ENCODE assay signal across 1 cellular context in the genomic region with DNA sequence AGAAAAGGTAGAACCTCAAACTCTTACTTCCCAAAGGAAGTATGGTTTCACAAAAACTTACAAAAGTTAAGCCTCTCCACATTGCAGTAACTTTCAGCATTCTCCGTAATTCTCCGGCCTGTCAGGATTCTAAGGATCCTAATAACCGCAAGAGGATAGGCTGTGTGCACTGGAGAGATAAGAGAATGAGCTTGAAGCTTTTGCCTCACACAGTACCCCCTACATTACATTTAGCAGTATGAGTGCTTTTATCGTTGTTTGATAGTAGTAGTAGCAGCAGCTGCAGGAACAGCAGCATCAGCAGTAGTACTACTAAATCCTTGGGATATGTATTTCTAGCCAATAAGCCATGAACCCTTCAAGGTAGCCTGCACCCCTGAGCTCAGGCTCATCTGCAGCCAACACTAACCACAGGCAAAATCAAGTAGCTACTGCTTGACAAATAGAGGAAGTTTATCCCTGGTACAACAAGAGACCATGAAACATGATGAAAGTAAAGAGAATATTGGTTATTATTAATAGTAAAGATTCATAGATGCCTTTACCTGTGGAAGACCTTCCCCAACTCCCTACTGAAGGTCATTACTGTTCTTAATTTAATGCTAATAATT.
TF ChIP-seq lines count a peak whose summit lies in the region.

No MANE protein-coding gene starts in this region.

TF ChIP-seq in K562, 482 proteins besides CTCF, POLR2A, EP300 and RAD21 (continued from another document and continues in another):
- TF ChIP-seq HES1 (IDR thresholded peaks at IDR 0.05; ENCODE audit: low read depth) (peak; percentile 71), CAMTA2 (CRISPR knock-in tag; conservative IDR thresholded peaks at IDR 0.05) (no peak), ZNF175 (CRISPR knock-in tag; IDR thresholded peaks at IDR 0.05; ENCODE audit: low read depth) (peak; percentile 74; the same call in 1 of the 2 replicates), SUPT5H (IDR thresholded peaks at IDR 0.05) (no peak), DNMT1 (IDR thresholded peaks at IDR 0.05) (no peak), ZBTB7A (IDR thresholded peaks at IDR 0.05; ENCODE audit: borderline replicate concordance, control insufficient read depth, low read depth, low read length) (no peak), EZH2 (IDR thresholded peaks at IDR 0.05; ENCODE audit: borderline replicate concordance, low read depth, low read length) (no peak), HNRNPH1 (optimal IDR thresholded peaks at IDR 0.05; ENCODE audit: low read depth, low read length) (no peak), ZEB2 (IDR thresholded peaks at IDR 0.05) (0 out of 2 replicates have a peak, but pooled peaks have one; percentile 21), TEAD2 (tag; IDR thresholded peaks at IDR 0.05) (no peak), TBL1XR1 (IDR thresholded peaks at IDR 0.05; ENCODE audit: low read length in 2 of 2) (peak in 1 of 2 experiments; percentile 53; a peak in 1 of 4 replicates), STAT5A (IDR thresholded peaks at IDR 0.05; ENCODE audit: borderline replicate concordance, low read length) (peak; percentile 84), ZNF165 (CRISPR knock-in tag; IDR thresholded peaks at IDR 0.05; ENCODE audit: borderline replicate concordance) (0 out of 2 replicates have a peak, but pooled peaks have one; percentile 51), NFYB (IDR thresholded peaks at IDR 0.05; ENCODE audit: extremely low read depth, insufficient read length) (no peak), ZNF584 (CRISPR knock-in tag; IDR thresholded peaks at IDR 0.05; ENCODE audit: low read depth) (no peak), ZNF766 (CRISPR knock-in tag; conservative IDR thresholded peaks at IDR 0.05) (peak; percentile 65; the same call in 1 of the 2 replicates), PRDM10 (IDR thresholded peaks at IDR 0.05; ENCODE audit: partially characterized antibody) (no peak), CXXC5 (CRISPR knock-in tag; IDR thresholded peaks at IDR 0.05) (peak; percentile 58), LCOR (CRISPR knock-in tag; IDR thresholded peaks at IDR 0.05) (peak; percentile 72; the same call in 1 of the 2 replicates), HDAC3 (IDR thresholded peaks at IDR 0.05; ENCODE audit: borderline replicate concordance, partially characterized antibody) (peak; percentile 66), ZNF24 (IDR thresholded peaks at IDR 0.05) (peak; percentile 58; the same call in 1 of the 2 replicates), ZZZ3 (IDR thresholded peaks at IDR 0.05) (no peak), TRIM24 (IDR thresholded peaks at IDR 0.05) (peak; percentile 54 to 85; a peak in 3 of 4 replicates), CREB1 (IDR thresholded peaks at IDR 0.05) (0 out of 2 replicates have a peak, but pooled peaks have one; percentile 16), CREB1 (CRISPR knock-in tag; IDR thresholded peaks at IDR 0.05) (no peak), PKNOX1 (IDR thresholded peaks at IDR 0.05) (peak; percentile 80), CEBPB (tag; IDR thresholded peaks at IDR 0.05) (0 out of 2 replicates have a peak, but pooled peaks have one; percentile 6), BACH1 (tag; IDR thresholded peaks at IDR 0.05) (no peak), SMARCE1 (IDR thresholded peaks at IDR 0.05) (peak; percentile 89), NCOA6 (IDR thresholded peaks at IDR 0.05) (no peak), CBFA2T2 (conservative IDR thresholded peaks at IDR 0.05) (peak; percentile 81), ADNP (tag; IDR thresholded peaks at IDR 0.05) (0 out of 2 replicates have a peak, but pooled peaks have one; percentile 5), SOX6 (IDR thresholded peaks at IDR 0.05) (peak; percentile 72), ZSCAN32 (CRISPR knock-in tag; IDR thresholded peaks at IDR 0.05) (no peak), CHAMP1 (IDR thresholded peaks at IDR 0.05) (no peak; the same call in 1 of the 2 replicates), DACH1 (IDR thresholded peaks at IDR 0.05; ENCODE audit: partially characterized antibody) (peak; percentile 94), IRF2 (CRISPR knock-in tag; IDR thresholded peaks at IDR 0.05) (no peak), GATA2 (CRISPR knock-in tag; IDR thresholded peaks at IDR 0.05) (0 out of 2 replicates have a peak, but pooled peaks have one; percentile 50), XRCC5 (IDR thresholded peaks at IDR 0.05; ENCODE audit: low read depth, low read length) (no peak), KLF16 (IDR thresholded peaks at IDR 0.05) (peak; percentile 53), ZNF445 (CRISPR knock-in tag; IDR thresholded peaks at IDR 0.05; ENCODE audit: low read depth) (peak; percentile 95), ATF7 (IDR thresholded peaks at IDR 0.05) (peak; percentile 58; the same call in 1 of the 2 replicates), POLR2AphosphoS5 (IDR thresholded peaks at IDR 0.05; ENCODE audit: control insufficient read depth, insufficient read depth, low read depth, low read length) (peak; percentile 59; the same call in 1 of the 2 replicates), SMARCA4 (IDR thresholded peaks at IDR 0.05) (peak; percentile 94)
- TF ChIP-seq, protein P1, sequence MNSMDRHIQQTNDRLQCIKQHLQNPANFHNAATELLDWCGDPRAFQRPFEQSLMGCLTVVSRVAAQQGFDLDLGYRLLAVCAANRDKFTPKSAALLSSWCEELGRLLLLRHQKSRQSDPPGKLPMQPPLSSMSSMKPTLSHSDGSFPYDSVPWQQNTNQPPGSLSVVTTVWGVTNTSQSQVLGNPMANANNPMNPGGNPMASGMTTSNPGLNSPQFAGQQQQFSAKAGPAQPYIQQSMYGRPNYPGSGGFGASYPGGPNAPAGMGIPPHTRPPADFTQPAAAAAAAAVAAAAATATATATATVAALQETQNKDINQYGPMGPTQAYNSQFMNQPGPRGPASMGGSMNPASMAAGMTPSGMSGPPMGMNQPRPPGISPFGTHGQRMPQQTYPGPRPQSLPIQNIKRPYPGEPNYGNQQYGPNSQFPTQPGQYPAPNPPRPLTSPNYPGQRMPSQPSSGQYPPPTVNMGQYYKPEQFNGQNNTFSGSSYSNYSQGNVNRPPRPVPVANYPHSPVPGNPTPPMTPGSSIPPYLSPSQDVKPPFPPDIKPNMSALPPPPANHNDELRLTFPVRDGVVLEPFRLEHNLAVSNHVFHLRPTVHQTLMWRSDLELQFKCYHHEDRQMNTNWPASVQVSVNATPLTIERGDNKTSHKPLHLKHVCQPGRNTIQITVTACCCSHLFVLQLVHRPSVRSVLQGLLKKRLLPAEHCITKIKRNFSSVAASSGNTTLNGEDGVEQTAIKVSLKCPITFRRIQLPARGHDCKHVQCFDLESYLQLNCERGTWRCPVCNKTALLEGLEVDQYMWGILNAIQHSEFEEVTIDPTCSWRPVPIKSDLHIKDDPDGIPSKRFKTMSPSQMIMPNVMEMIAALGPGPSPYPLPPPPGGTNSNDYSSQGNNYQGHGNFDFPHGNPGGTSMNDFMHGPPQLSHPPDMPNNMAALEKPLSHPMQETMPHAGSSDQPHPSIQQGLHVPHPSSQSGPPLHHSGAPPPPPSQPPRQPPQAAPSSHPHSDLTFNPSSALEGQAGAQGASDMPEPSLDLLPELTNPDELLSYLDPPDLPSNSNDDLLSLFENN (IDR thresholded peaks at IDR 0.05; ENCODE audit: low read depth in 2 of 2, low read length in 2 of 2), result peak in 1 of 2 experiments; percentile 68; a peak in 2 of 4 replicates
- TF ChIP-seq, protein P2, sequence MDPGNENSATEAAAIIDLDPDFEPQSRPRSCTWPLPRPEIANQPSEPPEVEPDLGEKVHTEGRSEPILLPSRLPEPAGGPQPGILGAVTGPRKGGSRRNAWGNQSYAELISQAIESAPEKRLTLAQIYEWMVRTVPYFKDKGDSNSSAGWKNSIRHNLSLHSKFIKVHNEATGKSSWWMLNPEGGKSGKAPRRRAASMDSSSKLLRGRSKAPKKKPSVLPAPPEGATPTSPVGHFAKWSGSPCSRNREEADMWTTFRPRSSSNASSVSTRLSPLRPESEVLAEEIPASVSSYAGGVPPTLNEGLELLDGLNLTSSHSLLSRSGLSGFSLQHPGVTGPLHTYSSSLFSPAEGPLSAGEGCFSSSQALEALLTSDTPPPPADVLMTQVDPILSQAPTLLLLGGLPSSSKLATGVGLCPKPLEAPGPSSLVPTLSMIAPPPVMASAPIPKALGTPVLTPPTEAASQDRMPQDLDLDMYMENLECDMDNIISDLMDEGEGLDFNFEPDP (CRISPR knock-in tag; IDR thresholded peaks at IDR 0.05), result no peak
- TF ChIP-seq, protein P3, sequence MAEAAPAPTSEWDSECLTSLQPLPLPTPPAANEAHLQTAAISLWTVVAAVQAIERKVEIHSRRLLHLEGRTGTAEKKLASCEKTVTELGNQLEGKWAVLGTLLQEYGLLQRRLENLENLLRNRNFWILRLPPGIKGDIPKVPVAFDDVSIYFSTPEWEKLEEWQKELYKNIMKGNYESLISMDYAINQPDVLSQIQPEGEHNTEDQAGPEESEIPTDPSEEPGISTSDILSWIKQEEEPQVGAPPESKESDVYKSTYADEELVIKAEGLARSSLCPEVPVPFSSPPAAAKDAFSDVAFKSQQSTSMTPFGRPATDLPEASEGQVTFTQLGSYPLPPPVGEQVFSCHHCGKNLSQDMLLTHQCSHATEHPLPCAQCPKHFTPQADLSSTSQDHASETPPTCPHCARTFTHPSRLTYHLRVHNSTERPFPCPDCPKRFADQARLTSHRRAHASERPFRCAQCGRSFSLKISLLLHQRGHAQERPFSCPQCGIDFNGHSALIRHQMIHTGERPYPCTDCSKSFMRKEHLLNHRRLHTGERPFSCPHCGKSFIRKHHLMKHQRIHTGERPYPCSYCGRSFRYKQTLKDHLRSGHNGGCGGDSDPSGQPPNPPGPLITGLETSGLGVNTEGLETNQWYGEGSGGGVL (CRISPR knock-in tag; IDR thresholded peaks at IDR 0.05), result no peak
